ENCODE assay signal across 13 cellular contexts in genomic region chr15:93929375-93930094, GRCh38.
DNase-seq lines count a peak whose midpoint lies in the region; ATAC-seq and TF ChIP-seq lines count a peak whose summit lies in the region.
"Had no signal": no experiment of that assay in that cellular context is flagged by ENCODE, and none has a peak within 500 bp of the region (broad histone marks: within the 10 kb centered on the region; RNA-seq: fewer than 3 reads in every experiment).

No MANE protein-coding gene starts in this region.

- no peak overlapping the region for H3K27ac ChIP-seq in H9 (ENCODE audit: insufficient read length, low read depth, low read length)
- peak overlapping the region; percentile 30 for H3K27ac ChIP-seq in suprapubic skin
- H3K27ac ChIP-seq: right lobe of liver had no signal

- H3K27me3 ChIP-seq in H9 (ENCODE audit: insufficient read depth, low read length) (no peaks in the 10 kb centered on the region), suprapubic skin (no peaks in the 10 kb centered on the region)
- H3K27me3 ChIP-seq: right lobe of liver had no signal

- H3K79me1 ChIP-seq in H9 (ENCODE audit: insufficient read depth, low read depth, low read length, poor library complexity, severe bottlenecking) = no peaks in the 10 kb centered on the region

- CTCF ChIA-PET in MCF 10A (lab: Yijun Ruan, JAX) = interaction anchor here (0.7 to 1.3 kb wide), 2 partner anchors 9 to 234 kb away, joined by 3 to 5 read pairs; no protein-coding TSS in a partner anchor
- CTCF ChIA-PET in activated naive CD4-positive, alpha-beta T cell treated with anti-CD3 and anti-CD28 coated beads, Interleukin-2, amount 10 ng/mL, durations not matched to agents 7 days and 5 days (lab: Charles Lee) = interaction anchor here (1.3 kb wide), 1 partner anchor 191 kb away, joined by 3 read pairs; no protein-coding TSS in a partner anchor

- H3K18ac ChIP-seq in H9 (ENCODE audit: insufficient read length, low read depth, low read length) = no peak overlapping the region

- H2BK120ac ChIP-seq in H9 (ENCODE audit: low read depth, low read length, poor library complexity, severe bottlenecking) = no peak overlapping the region

- no peaks in the 10 kb centered on the region for H3K36me3 ChIP-seq in suprapubic skin
- H3K36me3 ChIP-seq: right lobe of liver had no signal

- no peak overlapping the region for H3K14ac ChIP-seq in H9 (ENCODE audit: insufficient read depth, low read length)

- no peaks in the 10 kb centered on the region for H4K20me1 ChIP-seq in H9 (ENCODE audit: control insufficient read depth, insufficient read depth, insufficient read length)

- H2BK5ac ChIP-seq in H9 (ENCODE audit: insufficient read length, low read length) = no peak overlapping the region

- intact Hi-C loops in MCF 10A (cut with micrococcal nuclease) = no loop called here

- no peak for ATAC-seq in HG02588 (IDR thresholded peaks at IDR 0.05; ENCODE audit: unreplicated experiment)
- no peak for ATAC-seq in GM19035 (IDR thresholded peaks at IDR 0.05; ENCODE audit: unreplicated experiment)
- ATAC-seq: activated T-helper 17 cell treated with anti-CD3 and anti-CD28 coated beads, Interleukin-2, amount 50 U/mL, for 72 hours; right lobe of liver had no signal

- H3K9me3 Mint-ChIP-seq in H9 = no peaks in the 10 kb centered on the region; a peak in 1 of 5 replicates
- no peaks in the 10 kb centered on the region for H3K9me3 Mint-ChIP-seq in MCF 10A (ENCODE audit: unreplicated experiment)
- H3K9me3 Mint-ChIP-seq in activated naive CD4-positive, alpha-beta T cell treated with anti-CD3 and anti-CD28 coated beads, Interleukin-2, amount 10 ng/mL, durations not matched to agents 7 days and 5 days = no peaks in the 10 kb centered on the region
- H3K9me3 Mint-ChIP-seq: activated T-helper 17 cell treated with anti-CD3 and anti-CD28 coated beads, Interleukin-2, amount 50 U/mL, for 72 hours; immature natural killer cell had no signal

- TF ChIP-seq POLR2A in suprapubic skin (IDR thresholded peaks at IDR 0.05) = no peak

- H3K4me3 ChIP-seq in suprapubic skin = no peak overlapping the region
- H3K4me3 ChIP-seq: right lobe of liver had no signal

- no peak overlapping the region for H4K8ac ChIP-seq in H9 (replicated peaks; ENCODE audit: insufficient read length, low read depth, low read length)

- no CpG with 5 or more reads among the region's 7 CpGs for WGBS in H9 (ENCODE audit: extremely low coverage, insufficient read length, low lambda C conversion rate)
- 26% methylated on average over 7 of the region's 7 CpGs for WGBS in suprapubic skin

- H3K4me1 Mint-ChIP-seq in H9 = peaks cover 13 to 14% of the 10 kb centered on the region in 2 experiments
- H3K4me1 Mint-ChIP-seq in MCF 10A (ENCODE audit: insufficient read depth, unreplicated experiment) = peaks cover 13% of the 10 kb centered on the region
- peaks cover 9% of the 10 kb centered on the region for H3K4me1 Mint-ChIP-seq in activated naive CD4-positive, alpha-beta T cell treated with anti-CD3 and anti-CD28 coated beads, Interleukin-2, amount 10 ng/mL, durations not matched to agents 7 days and 5 days

- H3K4ac ChIP-seq in H9 (ENCODE audit: low read depth, low read length) = no peak overlapping the region

- no peak overlapping the region for H3K4me3 Mint-ChIP-seq in H9
- H3K4me3 Mint-ChIP-seq in MCF 10A (ENCODE audit: unreplicated experiment) = peak overlapping the region; percentile 22
- no peak overlapping the region for H3K4me3 Mint-ChIP-seq in activated naive CD4-positive, alpha-beta T cell treated with anti-CD3 and anti-CD28 coated beads, Interleukin-2, amount 10 ng/mL, durations not matched to agents 7 days and 5 days
- H3K4me3 Mint-ChIP-seq: activated T-helper 17 cell treated with anti-CD3 and anti-CD28 coated beads, Interleukin-2, amount 50 U/mL, for 72 hours; immature natural killer cell had no signal

- no peak overlapping the region for H3K56ac ChIP-seq in H9 (ENCODE audit: insufficient read length, low read depth, low read length)

- no peaks in the 10 kb centered on the region for H3K23me2 ChIP-seq in H9 (ENCODE audit: insufficient read length, low read depth, low read length, poor library complexity, severe bottlenecking)

- H2BK20ac ChIP-seq in H9 (ENCODE audit: low read depth, low read length, poor library complexity, severe bottlenecking) = no peak overlapping the region

- H3K27me3 Mint-ChIP-seq in H9 (ENCODE audit: low read depth) (no peaks in the 10 kb centered on the region; the same call in 1 of the 2 replicates), MCF 10A (ENCODE audit: insufficient read depth, unreplicated experiment) (no peaks in the 10 kb centered on the region)
- H3K27me3 Mint-ChIP-seq in activated naive CD4-positive, alpha-beta T cell treated with anti-CD3 and anti-CD28 coated beads, Interleukin-2, amount 10 ng/mL, durations not matched to agents 7 days and 5 days = no peaks in the 10 kb centered on the region

- no peak overlapping the region for H3K4me2 ChIP-seq in H9 (ENCODE audit: insufficient read depth, insufficient read length, low read length)

- no peak overlapping the region for H2AK5ac ChIP-seq in H9 (ENCODE audit: insufficient read length, low read length)

- no peak overlapping the region for H3T11ph ChIP-seq in H9 (ENCODE audit: low read length)

- POLR2A ChIA-PET in MCF 10A (lab: Yijun Ruan, JAX) = interaction anchor here (0.6 to 2.7 kb wide), 9 partner anchors 9 to 1268 kb away, joined by 3 to 13 read pairs (median 3); no protein-coding TSS in a partner anchor

- H3K9ac ChIP-seq in H9 (ENCODE audit: extremely low read depth, insufficient read length, low read length) = no peak overlapping the region

- H3K36me3 Mint-ChIP-seq in H9 (ENCODE audit: insufficient read depth in 1 of 3, low read depth in 3 of 3) (no peaks in the 10 kb centered on the region), MCF 10A (ENCODE audit: insufficient read depth, unreplicated experiment) (no peaks in the 10 kb centered on the region)
- no peaks in the 10 kb centered on the region for H3K36me3 Mint-ChIP-seq in activated naive CD4-positive, alpha-beta T cell treated with anti-CD3 and anti-CD28 coated beads, Interleukin-2, amount 10 ng/mL, durations not matched to agents 7 days and 5 days

- no peak overlapping the region for H3K23ac ChIP-seq in H9 (ENCODE audit: insufficient read length, low read depth, low read length)

- TSS peak; percentile 94 for BruUV-seq in MCF 10A (replicated peaks; lab: Mats Ljungman, UMichigan)

- no peak overlapping the region for H4K5ac ChIP-seq in H9 (ENCODE audit: insufficient read length, low read depth, low read length)

- H2BK12ac ChIP-seq in H9 (ENCODE audit: insufficient read length, low read depth, low read length) = no peak overlapping the region

- no peaks in the 10 kb centered on the region for H3K9me3 ChIP-seq in H9 (ENCODE audit: control insufficient read depth, low read depth, low read length)
- H3K9me3 ChIP-seq in suprapubic skin = no peaks in the 10 kb centered on the region
- H3K9me3 ChIP-seq: right lobe of liver had no signal

- H3K27ac Mint-ChIP-seq in H9 (no peak overlapping the region), MCF 10A (ENCODE audit: low read depth, unreplicated experiment) (peak overlapping the region; percentile 81)
- no peak overlapping the region for H3K27ac Mint-ChIP-seq in activated naive CD4-positive, alpha-beta T cell treated with anti-CD3 and anti-CD28 coated beads, Interleukin-2, amount 10 ng/mL, durations not matched to agents 7 days and 5 days
- H3K27ac Mint-ChIP-seq: activated T-helper 17 cell treated with anti-CD3 and anti-CD28 coated beads, Interleukin-2, amount 50 U/mL, for 72 hours; immature natural killer cell had no signal

- no peak overlapping the region for H4K91ac ChIP-seq in H9 (ENCODE audit: insufficient read length, low read depth, low read length)

- TF ChIP-seq EP300 in suprapubic skin (IDR thresholded peaks at IDR 0.05) = no peak

- H3K4me1 ChIP-seq in H9 (ENCODE audit: insufficient read depth, low read length) = peaks cover 3% of the 10 kb centered on the region; the same call in 1 of the 2 replicates
- H3K4me1 ChIP-seq in suprapubic skin = peaks cover 3% of the 10 kb centered on the region
- H3K4me1 ChIP-seq: right lobe of liver had no signal

- H2BK15ac ChIP-seq in H9 (ENCODE audit: low read depth, low read length) = no peak overlapping the region

- no peak overlapping the region for H2AFZ ChIP-seq in H9 (ENCODE audit: low read length)

- TF ChIP-seq CTCF in H9 (conservative IDR thresholded peaks at IDR 0.05) (no peak), MCF 10A (IDR thresholded peaks at IDR 0.05; ENCODE audit: unreplicated experiment) (no peak), suprapubic skin (IDR thresholded peaks at IDR 0.05) (no peak)

- DNase-seq in H9 = peak; percentile 35
- peak; percentile 91 for DNase-seq in MCF 10A (ENCODE audit: unreplicated experiment)
- peak; percentile 9 for DNase-seq in kidney glomerular epithelial cell (lab: John Stamatoyannopoulos, UW)
- DNase-seq in suprapubic skin (ENCODE audit: low spot score in 2 of 2) = no peak
- no peak for DNase-seq in stimulated activated CD4-positive, alpha-beta T cell treated with anti-CD3 and anti-CD28 coated beads, Interleukin-4, amount 100 ng/mL, for 4 hours
- DNase-seq in activated naive CD4-positive, alpha-beta T cell treated with anti-CD3 and anti-CD28 coated beads, Interleukin-2, amount 10 ng/mL, durations not matched to agents 7 days and 5 days = no peak
- DNase-seq: effector CD8-positive, alpha-beta T cell; immature natural killer cell; NCI-H345; right lobe of liver had no signal

- H3K79me2 ChIP-seq in H9 (ENCODE audit: insufficient read depth, low read length) = no peaks in the 10 kb centered on the region

Comparison
In these comparisons a context has a peak if more than half of its experiments do, and no peak if none do; other contexts are left out.
1. DNase-seq: peak in H9 (single experiment), MCF 10A (single experiment) and kidney glomerular epithelial cell (single experiment); none in suprapubic skin (0 of 2), stimulated activated CD4-positive, alpha-beta T cell treated with anti-CD3 and anti-CD28 coated beads, Interleukin-4, amount 100 ng/mL, for 4 hours (0 of 2) and activated naive CD4-positive, alpha-beta T cell treated with anti-CD3 and anti-CD28 coated beads, Interleukin-2, amount 10 ng/mL, durations not matched to agents 7 days and 5 days (single experiment).